In genomic region chr16:79635488-79635887, GRCh38 we compare ENCODE assay signal across 34 cellular contexts.
"Had no signal": no experiment of that assay in that cellular context is flagged by ENCODE, and none has a peak within 500 bp of the region (broad histone marks: within the 10 kb centered on the region; RNA-seq: fewer than 3 reads in every experiment).

No MANE protein-coding gene starts in this region.

- H3K9me3 Mint-ChIP-seq: activated B cell treated with CpG ODN at 0.5 μM for 24 hours; activated CD4-positive, alpha-beta memory T cell treated with anti-CD3 and anti-CD28 coated beads for 36 hours; activated CD8-positive, alpha-beta T cell treated with anti-CD3 and anti-CD28 coated beads for 36 hours; activated naive CD4-positive, alpha-beta T cell treated with anti-CD3 and anti-CD28 coated beads for 36 hours; activated naive CD8-positive, alpha-beta T cell treated with anti-CD3 and anti-CD28 coated beads for 36 hours; activated T-cell treated with anti-CD3 and anti-CD28 coated beads, Interleukin-2, amount 50 U/mL, for 4 hours; activated T-cell treated with anti-CD3 and anti-CD28 coated beads, Interleukin-2, amount 50 U/mL, for 72 hours; activated T-helper 17 cell treated with anti-CD3 and anti-CD28 coated beads, Interleukin-2, amount 50 U/mL, for 72 hours; T-helper 1 cell treated with Interleukin-12 subunit alpha and Interleukin-12 subunit beta and Interleukin-4 antibody, amounts not matched to agents 30 μg/mL and 1 μg/mL, for 36 hours had no signal

- H3K36me3 ChIP-seq: adrenal gland had no signal

- H3K27ac ChIP-seq: adrenal gland, VCaP had no signal

- H3K4me3 ChIP-seq: adrenal gland had no signal

- H3K4me1 ChIP-seq: adrenal gland had no signal

- H3K27me3 ChIP-seq: adrenal gland had no signal

- FAIRE-seq: TTC549 had no signal

- DNase-seq: activated B cell treated with CpG ODN at 0.5 μM for 24 hours; activated CD4-positive, alpha-beta memory T cell treated with anti-CD3 and anti-CD28 coated beads for 36 hours; activated CD4-positive, alpha-beta T cell treated with anti-CD3 and anti-CD28 coated beads for 4 hours; activated CD4-positive, alpha-beta T cell treated with anti-CD3 and anti-CD28 coated beads, Interleukin-2, amount 10 ng/mL, durations not matched to agents 24 days and 14 days; activated CD4-positive, alpha-beta T cell treated with anti-CD3 and anti-CD28 coated beads, Interleukin-2, amount 50 U/mL, for 1 hour; activated CD4-positive, alpha-beta T cell treated with anti-CD3 and anti-CD28 coated beads, Interleukin-2, amount 50 U/mL, for 4 hours; activated CD4-positive, CD25-positive, alpha-beta regulatory T cell treated with anti-CD3 and anti-CD28 coated beads, Interleukin-2, amount 50 U/mL, for 72 hours; activated CD8-positive, alpha-beta memory T cell treated with anti-CD3 and anti-CD28 coated beads, Interleukin-2, amount 50 U/mL, for 4 hours; activated CD8-positive, alpha-beta T cell treated with anti-CD3 and anti-CD28 coated beads for 36 hours; activated effector memory CD4-positive, alpha-beta T cell treated with anti-CD3 and anti-CD28 coated beads, Interleukin-2, amount 50 U/mL, for 16 hours; activated gamma-delta T cell treated with Interleukin-2 at 50 U/mL for 16 hours; activated naive CD4-positive, alpha-beta T cell; activated naive CD4-positive, alpha-beta T cell treated with anti-CD3 and anti-CD28 coated beads for 36 hours; activated naive CD4-positive, alpha-beta T cell treated with anti-CD3 and anti-CD28 coated beads, Interleukin-2, amount 50 U/mL, for 16 hours; activated naive CD8-positive, alpha-beta T cell treated with anti-CD3 and anti-CD28 coated beads for 36 hours; activated T-cell treated with anti-CD3 and anti-CD28 coated beads for 4 hours; activated T-cell treated with anti-CD3 and anti-CD28 coated beads, Interleukin-2, amount 50 U/mL, for 1 hour; activated T-cell treated with anti-CD3 and anti-CD28 coated beads, Interleukin-2, amount 50 U/mL, for 4 hours; activated T-cell treated with anti-CD3 and anti-CD28 coated beads, Interleukin-2, amount 50 U/mL, for 72 hours; adrenal gland; amniotic stem cell; aorta; central memory CD4-positive, alpha-beta T cell; SW 1271; T-helper 1 cell; T-helper 2 cell; T-helper 9 cell had no signal

- H3K9me3 ChIP-seq: adrenal gland had no signal

- H3K27ac Mint-ChIP-seq: activated B cell treated with CpG ODN at 0.5 μM for 24 hours; activated CD4-positive, alpha-beta memory T cell treated with anti-CD3 and anti-CD28 coated beads for 36 hours; activated CD8-positive, alpha-beta T cell treated with anti-CD3 and anti-CD28 coated beads for 36 hours; activated naive CD4-positive, alpha-beta T cell treated with anti-CD3 and anti-CD28 coated beads for 36 hours; activated naive CD8-positive, alpha-beta T cell treated with anti-CD3 and anti-CD28 coated beads for 36 hours; activated T-cell treated with anti-CD3 and anti-CD28 coated beads, Interleukin-2, amount 50 U/mL, for 72 hours; activated T-helper 1 cell treated with anti-CD3 and anti-CD28 coated beads, Interleukin-12 subunit alpha, Interleukin-12 subunit beta, Interleukin-2, Interleukin-4 antibody, amounts not matched to agents 30 ng/mL and 10 ng/mL and 1 ng/mL, durations not matched to agents 14 hours and 24 hours and 36 hours; activated T-helper 17 cell treated with anti-CD3 and anti-CD28 coated beads, Interleukin-2, amount 50 U/mL, for 72 hours; brain; T-helper 1 cell treated with Interleukin-12 subunit alpha and Interleukin-12 subunit beta and Interleukin-4 antibody, amounts not matched to agents 30 μg/mL and 1 μg/mL, for 36 hours; T-helper 2 cell treated with Interferon-gamma antibody and Interleukin-4, amounts not matched to agents 5 μg/mL and 100 μg/mL, for 36 hours had no signal

- H3K36me3 Mint-ChIP-seq: activated CD4-positive, alpha-beta memory T cell treated with anti-CD3 and anti-CD28 coated beads for 36 hours; activated naive CD8-positive, alpha-beta T cell treated with anti-CD3 and anti-CD28 coated beads for 36 hours had no signal

- H3K4me3 Mint-ChIP-seq: activated B cell treated with CpG ODN at 0.5 μM for 24 hours; activated CD4-positive, alpha-beta memory T cell treated with anti-CD3 and anti-CD28 coated beads for 36 hours; activated CD4-positive, alpha-beta T cell treated with anti-CD3 and anti-CD28 coated beads, Interleukin-2, amount 10 ng/mL, durations not matched to agents 24 days and 14 days; activated CD8-positive, alpha-beta T cell treated with anti-CD3 and anti-CD28 coated beads for 36 hours; activated naive CD4-positive, alpha-beta T cell treated with anti-CD3 and anti-CD28 coated beads for 36 hours; activated naive CD8-positive, alpha-beta T cell treated with anti-CD3 and anti-CD28 coated beads for 36 hours; activated T-cell treated with anti-CD3 and anti-CD28 coated beads, Interleukin-2, amount 50 U/mL, for 4 hours; activated T-cell treated with anti-CD3 and anti-CD28 coated beads, Interleukin-2, amount 50 U/mL, for 72 hours; activated T-helper 1 cell treated with anti-CD3 and anti-CD28 coated beads, Interleukin-12 subunit alpha, Interleukin-12 subunit beta, Interleukin-2, Interleukin-4 antibody, amounts not matched to agents 30 ng/mL and 10 ng/mL and 1 ng/mL, durations not matched to agents 14 hours and 24 hours and 36 hours; activated T-helper 17 cell treated with anti-CD3 and anti-CD28 coated beads, Interleukin-2, amount 50 U/mL, for 72 hours; brain; T-helper 1 cell treated with Interleukin-12 subunit alpha and Interleukin-12 subunit beta and Interleukin-4 antibody, amounts not matched to agents 30 μg/mL and 1 μg/mL, for 36 hours; T-helper 2 cell treated with Interferon-gamma antibody and Interleukin-4, amounts not matched to agents 5 μg/mL and 100 μg/mL, for 36 hours had no signal

- H3K4me1 Mint-ChIP-seq: activated B cell treated with CpG ODN at 0.5 μM for 24 hours; activated naive CD8-positive, alpha-beta T cell treated with anti-CD3 and anti-CD28 coated beads for 36 hours had no signal
